In genomic region chr1:117664314-117664713, GRCh38 we compare ENCODE assay signal across 9 cellular contexts. TPM values are rescaled to one million over a fixed set of nuclear protein-coding genes. Genes with fewer than 3 reads are reported as not detected.
DNase-seq lines count a peak whose midpoint lies in the region; ATAC-seq and TF ChIP-seq lines count a peak whose summit lies in the region.
"Had no signal": no experiment of that assay in that cellular context is flagged by ENCODE, and none has a peak within 500 bp of the region (broad histone marks: within the 10 kb centered on the region; RNA-seq: fewer than 3 reads in every experiment).

No MANE protein-coding gene starts in this region.

- 77 to 81% methylated on average over 6 of the region's 6 CpGs for WGBS in upper lobe of left lung, 2 donors

- H3K36me3 ChIP-seq in Peyer's patch (no peaks in the 10 kb centered on the region), upper lobe of left lung (no peaks in the 10 kb centered on the region)

- H3K27me3 ChIP-seq in Peyer's patch (no peaks in the 10 kb centered on the region), upper lobe of left lung (no peaks in the 10 kb centered on the region)

- no peaks in the 10 kb centered on the region for H3K27me3 Mint-ChIP-seq in effector memory CD8-positive, alpha-beta T cell

- H3K4me1 ChIP-seq in Peyer's patch (peaks cover 0 to 23% (median 14%) of the 10 kb centered on the region in 4 donors), upper lobe of left lung (no peaks in the 10 kb centered on the region)

- H3K9me3 ChIP-seq in Peyer's patch (no peaks in the 10 kb centered on the region), upper lobe of left lung (no peaks in the 10 kb centered on the region)

- peak; percentile 98 for ATAC-seq in GM18519 (IDR thresholded peaks at IDR 0.05; ENCODE audit: low FRiP score, unreplicated experiment)
- ATAC-seq in HG02759 (IDR thresholded peaks at IDR 0.05; ENCODE audit: unreplicated experiment) = peak; percentile 99
- peak; percentile 83 for ATAC-seq in effector memory CD8-positive, alpha-beta T cell (replicated peaks)
- ATAC-seq in upper lobe of left lung (ENCODE audit: low FRiP score in 2 of 2) = no peak

- no peak for TF ChIP-seq POLR2A in Peyer's patch (IDR thresholded peaks at IDR 0.05)
- no peak for TF ChIP-seq POLR2A in upper lobe of left lung (IDR thresholded peaks at IDR 0.05)

- TF ChIP-seq CTCF in Peyer's patch (IDR thresholded peaks at IDR 0.05) (no peak), upper lobe of left lung (IDR thresholded peaks at IDR 0.05) (no peak)

- peak overlapping the region; percentile 95 to 100 for H3K27ac Mint-ChIP-seq in effector memory CD8-positive, alpha-beta T cell

- no peak for TF ChIP-seq EP300 in upper lobe of left lung (IDR thresholded peaks at IDR 0.05)

- peak overlapping the region; percentile 64 to 75 for H3K4me3 Mint-ChIP-seq in effector memory CD8-positive, alpha-beta T cell
- H3K4me3 Mint-ChIP-seq: neural crest cell had no signal

- no peak overlapping the region for H3K4me3 ChIP-seq in Peyer's patch
- H3K4me3 ChIP-seq in upper lobe of left lung = no peak overlapping the region

- peaks cover 19% of the 10 kb centered on the region for H3K36me3 Mint-ChIP-seq in effector memory CD8-positive, alpha-beta T cell (ENCODE audit: insufficient read depth)

- H3K27ac ChIP-seq in Peyer's patch (peak overlapping the region; percentile 20 to 72 (median 68)), upper lobe of left lung (peak overlapping the region in 1 of 4 donors; percentile 9)

- H3K4me1 Mint-ChIP-seq in effector memory CD8-positive, alpha-beta T cell (ENCODE audit: low read depth in 2 of 2) = peaks cover 63 to 74% of the 10 kb centered on the region in 2 donors

- DNase-seq in Peyer's patch (peak in 2 of 3 donors; percentile 65 to 77), NCI-H2029 (lab: John Stamatoyannopoulos, UW) (no peak), NCI-H510A treated with DMSO at 0.1 percent for 48 hours (lab: John Stamatoyannopoulos, UW) (no peak), islet precursor cell (no peak), upper lobe of left lung (no peak)
- DNase-seq in effector memory CD8-positive, alpha-beta T cell = peak; percentile 61 to 67 (median 64)

- H3K9me3 Mint-ChIP-seq in effector memory CD8-positive, alpha-beta T cell = no peaks in the 10 kb centered on the region

RNA-seq across cellular contexts. Expression of gene TENT5C, which starts 58.5 kb away (rescaled TPM):
- total RNA-seq in Peyer's patch (10 to 100 TPM in 3 of 4 donors, 1 to 10 TPM in 1; 6.4 to 20.6 (median 12.8) TPM), upper lobe of left lung (10 to 100 TPM in 5 of 6 donors, 1 to 10 TPM in 1; 8.1 to 37.8 (median 18.4) TPM)

Comparison
In these comparisons a context has a peak if more than half of its experiments do, and no peak if none do; other contexts are left out.
1. ATAC-seq: peak in GM18519 (single experiment), HG02759 (single experiment) and effector memory CD8-positive, alpha-beta T cell (single experiment); none in upper lobe of left lung (0 of 2).
2. DNase-seq: peak in Peyer's patch (2 of 3) and effector memory CD8-positive, alpha-beta T cell (3 of 3); none in NCI-H2029 (single experiment), NCI-H510A treated with DMSO at 0.1 percent for 48 hours (single experiment), islet precursor cell (single experiment) and upper lobe of left lung (0 of 2).